Comparison of ENCODE assay signal across 23 cellular contexts in genomic region chr7:151134743-151135524, GRCh38. TPM values are rescaled to one million over a fixed set of nuclear protein-coding genes. Genes with fewer than 3 reads are reported as not detected.
A peak's percentile ranks its signal among the peaks of the same experiment; 100 is the strongest.
DNase-seq lines count a peak whose midpoint lies in the region; ATAC-seq, FAIRE-seq and TF ChIP-seq lines count a peak whose summit lies in the region.
"Had no signal": no experiment of that assay in that cellular context is flagged by ENCODE, and none has a peak within 500 bp of the region (broad histone marks: within the 10 kb centered on the region; RNA-seq: fewer than 3 reads in every experiment).

No MANE protein-coding gene starts in this region.

- TF ChIP-seq RAD21 in K562 (CRISPR knock-in tag; conservative IDR thresholded peaks at IDR 0.05 in 1 of 2, IDR thresholded peaks at IDR 0.05 in 1 of 2) = no peak

- peaks cover 4% of the 10 kb centered on the region for H3K4me1 Mint-ChIP-seq in activated naive CD8-positive, alpha-beta T cell treated with anti-CD3 and anti-CD28 coated beads, Interleukin-2, amount 10 ng/mL, durations not matched to agents 7 days and 5 days
- H3K4me1 Mint-ChIP-seq in activated naive CD8-positive, alpha-beta T cell treated with anti-CD3 and anti-CD28 coated beads for 36 hours = no peaks in the 10 kb centered on the region
- H3K4me1 Mint-ChIP-seq in WTC11 = peaks cover 21% of the 10 kb centered on the region

- H3K4me2 ChIP-seq in K562 (ENCODE audit: insufficient read depth, low read length) (no peak overlapping the region), osteoblast (ENCODE audit: insufficient read depth, low read length) (no peak overlapping the region)

- DNase-seq in activated naive CD8-positive, alpha-beta T cell treated with anti-CD3 and anti-CD28 coated beads, Interleukin-2, amount 10 ng/mL, durations not matched to agents 7 days and 5 days = peak; percentile 17
- DNase-seq in activated naive CD8-positive, alpha-beta T cell treated with anti-CD3 and anti-CD28 coated beads for 36 hours = no peak
- no peak for DNase-seq in K562 (ENCODE audit: extremely low read depth in 1 of 4, low spot score in 3 of 4)
- DNase-seq in osteoblast (ENCODE audit: insufficient read length, low spot score, missing footprints) = peak; percentile 86
- DNase-seq in upper lobe of right lung = peak; percentile 46
- no peak for DNase-seq in WTC11 (ENCODE audit: low spot score)
- DNase-seq in NCI-H1092 (lab: John Stamatoyannopoulos, UW) = no peak
- no peak for DNase-seq in SKM-1 (lab: John Stamatoyannopoulos, UW; ENCODE audit: unreplicated experiment)
- DNase-seq: DMS 273 treated with DMSO at 0.1 percent for 48 hours, DND-41, GOT3, NCI-H1417 treated with DMSO at 0.1 percent for 48 hours, NCI-H187 treated with DMSO at 0.1 percent for 48 hours, NCI-H2227 treated with DMSO at 0.1 percent for 48 hours, NCI-H510A treated with DMSO at 0.1 percent for 48 hours, NCI-H82, OCI-M1, RPMI8226 had no signal

- peak overlapping the region in 1 of 2 experiments; percentile 11; a peak in 1 of 4 replicates for H3K9ac ChIP-seq in K562 (ENCODE audit: insufficient read depth in 1 of 2, low read depth in 2 of 2, low read length in 2 of 2)

- H3K36me3 ChIP-seq in K562 (ENCODE audit: control insufficient read depth, insufficient read depth, low read length) = peaks cover 94% of the 10 kb centered on the region; the same call in 2 of the 3 replicates
- H3K36me3 ChIP-seq in osteoblast (ENCODE audit: insufficient read depth, low read length) = peaks cover 34% of the 10 kb centered on the region
- peaks cover 94% of the 10 kb centered on the region for H3K36me3 ChIP-seq in upper lobe of right lung

- TF ChIP-seq CTCF in K562 (IDR thresholded peaks at IDR 0.05 in 2 of 3, conservative IDR thresholded peaks at IDR 0.05 in 1 of 3; ENCODE audit: insufficient read depth in 2 of 3, low read depth in 1 of 3, low read length in 3 of 3) (no peak), osteoblast (IDR thresholded peaks at IDR 0.05; ENCODE audit: extremely low read depth, low read depth, low read length) (no peak), upper lobe of right lung (IDR thresholded peaks at IDR 0.05) (no peak), WTC11 (IDR thresholded peaks at IDR 0.05) (no peak)

- no peak overlapping the region for H3K4me3 Mint-ChIP-seq in activated naive CD8-positive, alpha-beta T cell treated with anti-CD3 and anti-CD28 coated beads, Interleukin-2, amount 10 ng/mL, durations not matched to agents 7 days and 5 days
- H3K4me3 Mint-ChIP-seq in activated naive CD8-positive, alpha-beta T cell treated with anti-CD3 and anti-CD28 coated beads for 36 hours = no peak overlapping the region
- no peak overlapping the region for H3K4me3 Mint-ChIP-seq in WTC11

- intact Hi-C loops in K562 (cut with micrococcal nuclease) (no loop called here), upper lobe of right lung (cut with DNase I) (no loop called here)

- peaks cover 0 to 24% of the 10 kb centered on the region in 2 experiments; a peak in 1 of 5 replicates for H3K4me1 ChIP-seq in K562 (replicated peaks in 1 of 2; ENCODE audit: control insufficient read depth in 2 of 2, insufficient read depth in 2 of 2, low read length in 2 of 2)
- H3K4me1 ChIP-seq in osteoblast (ENCODE audit: insufficient read depth, low read length) = no peaks in the 10 kb centered on the region
- H3K4me1 ChIP-seq in upper lobe of right lung = no peaks in the 10 kb centered on the region

- peaks cover 4% of the 10 kb centered on the region for H4K20me1 ChIP-seq in K562 (replicated peaks; ENCODE audit: control insufficient read depth, insufficient read depth, low read length)
- peaks cover 16% of the 10 kb centered on the region for H4K20me1 ChIP-seq in osteoblast (ENCODE audit: insufficient read depth, low read length)

- CTCF ChIA-PET in K562 (lab: Yijun Ruan, JAX; ENCODE audit: low intra/inter-chr PET ratio) (interaction anchor here (1.1 kb wide), 1 partner anchor 11 kb away, joined by 3 read pairs; no protein-coding TSS in a partner anchor), WTC11 (lab: Charles Lee) (interaction anchor here (1.0 to 1.6 kb wide), 2 partner anchors 11 to 32 kb away, joined by 3 to 5 read pairs; no protein-coding TSS in a partner anchor)

- H2AFZ ChIP-seq in K562 (ENCODE audit: low read depth, low read length) (no peak overlapping the region), osteoblast (ENCODE audit: low read length) (no peak overlapping the region)

- FAIRE-seq in K562 (lab: Jason Lieb, UNC) = peak; percentile 56

- ATAC-seq in activated naive CD8-positive, alpha-beta T cell treated with anti-CD3 and anti-CD28 coated beads, Interleukin-2, amount 10 ng/mL, durations not matched to agents 7 days and 5 days (ENCODE audit: low read depth) = no peak
- ATAC-seq in K562 = no peak
- ATAC-seq in upper lobe of right lung = no peak
- no peak for ATAC-seq in WTC11
- ATAC-seq: HCT116 had no signal

- H3K27ac Mint-ChIP-seq in activated naive CD8-positive, alpha-beta T cell treated with anti-CD3 and anti-CD28 coated beads, Interleukin-2, amount 10 ng/mL, durations not matched to agents 7 days and 5 days = no peak overlapping the region
- no peak overlapping the region for H3K27ac Mint-ChIP-seq in activated naive CD8-positive, alpha-beta T cell treated with anti-CD3 and anti-CD28 coated beads for 36 hours
- H3K27ac Mint-ChIP-seq in WTC11 = no peak overlapping the region

- H3K27me3 ChIP-seq in K562 (ENCODE audit: control insufficient read depth in 2 of 2, insufficient read depth in 2 of 2, low read length in 2 of 2) = no peaks in the 10 kb centered on the region
- H3K27me3 ChIP-seq in osteoblast (ENCODE audit: insufficient read depth, low read length) = no peaks in the 10 kb centered on the region
- H3K27me3 ChIP-seq in upper lobe of right lung = no peaks in the 10 kb centered on the region

- H3K4me3 ChIP-seq in K562 = no peak overlapping the region
- no peak overlapping the region for H3K4me3 ChIP-seq in osteoblast (ENCODE audit: insufficient read depth, low read length)
- H3K4me3 ChIP-seq in upper lobe of right lung = no peak overlapping the region

- in situ Hi-C loops in K562 (cut with MboI) = no loop called here

- H3K79me2 ChIP-seq in K562 (ENCODE audit: control insufficient read depth, insufficient read depth, low read length) = no peaks in the 10 kb centered on the region
- H3K79me2 ChIP-seq in osteoblast (ENCODE audit: insufficient read depth, low read length) = no peaks in the 10 kb centered on the region

- H3K9me3 ChIP-seq in K562 (replicated peaks; ENCODE audit: control insufficient read depth, insufficient read depth, low read depth, low read length) (no peaks in the 10 kb centered on the region), osteoblast (ENCODE audit: low read depth, low read length) (no peaks in the 10 kb centered on the region), upper lobe of right lung (no peaks in the 10 kb centered on the region)

- BruUV-seq in K562 (replicated peaks; lab: Mats Ljungman, UMichigan) = no TSS peak

- no peaks in the 10 kb centered on the region for H3K27me3 Mint-ChIP-seq in activated naive CD8-positive, alpha-beta T cell treated with anti-CD3 and anti-CD28 coated beads, Interleukin-2, amount 10 ng/mL, durations not matched to agents 7 days and 5 days
- H3K27me3 Mint-ChIP-seq in activated naive CD8-positive, alpha-beta T cell treated with anti-CD3 and anti-CD28 coated beads for 36 hours = no peaks in the 10 kb centered on the region
- no peaks in the 10 kb centered on the region for H3K27me3 Mint-ChIP-seq in WTC11 (ENCODE audit: low read depth)

- no peak for TF ChIP-seq EP300 in K562 (IDR thresholded peaks at IDR 0.05; ENCODE audit: low read length)

- no peaks in the 10 kb centered on the region for H3K36me3 Mint-ChIP-seq in activated naive CD8-positive, alpha-beta T cell treated with anti-CD3 and anti-CD28 coated beads, Interleukin-2, amount 10 ng/mL, durations not matched to agents 7 days and 5 days
- peaks cover 2% of the 10 kb centered on the region for H3K36me3 Mint-ChIP-seq in activated naive CD8-positive, alpha-beta T cell treated with anti-CD3 and anti-CD28 coated beads for 36 hours
- H3K36me3 Mint-ChIP-seq in WTC11 = peaks cover 22% of the 10 kb centered on the region

- H3K9me3 Mint-ChIP-seq in activated naive CD8-positive, alpha-beta T cell treated with anti-CD3 and anti-CD28 coated beads, Interleukin-2, amount 10 ng/mL, durations not matched to agents 7 days and 5 days = no peaks in the 10 kb centered on the region
- H3K9me3 Mint-ChIP-seq in activated naive CD8-positive, alpha-beta T cell treated with anti-CD3 and anti-CD28 coated beads for 36 hours = no peaks in the 10 kb centered on the region
- H3K9me3 Mint-ChIP-seq in WTC11 = no peaks in the 10 kb centered on the region

- H3K9me1 ChIP-seq in K562 (ENCODE audit: control insufficient read depth, insufficient read depth, low read length) = no peaks in the 10 kb centered on the region

- TF ChIP-seq POLR2A in K562 (conservative IDR thresholded peaks at IDR 0.05) = no peak

- 93% methylated on average over 14 of the region's 14 CpGs for WGBS in K562 (ENCODE audit: insufficient coverage, low coverage, missing lambda C conversion rate)

- POLR2A ChIA-PET in activated naive CD8-positive, alpha-beta T cell treated with anti-CD3 and anti-CD28 coated beads, Interleukin-2, amount 10 ng/mL, durations not matched to agents 7 days and 5 days (lab: Charles Lee) = no interaction called here
- POLR2A ChIA-PET in K562 (lab: Yijun Ruan, JAX) (interaction anchor here (1.8 kb wide), 1 partner anchor 12 kb away, joined by 6 read pairs; no protein-coding TSS in a partner anchor), WTC11 (lab: Charles Lee) (no interaction called here)

- H3K27ac ChIP-seq in K562 (ENCODE audit: extremely low read depth, low read depth, low read length) (no peak overlapping the region), osteoblast (ENCODE audit: low read depth, low read length) (no peak overlapping the region), upper lobe of right lung (no peak overlapping the region)
- H3K27ac ChIP-seq: 22Rv1 had no signal

RNA-seq across cellular contexts. Expression of gene GBX1, which starts 32.6 kb away (rescaled TPM):
- total RNA-seq in activated naive CD8-positive, alpha-beta T cell treated with anti-CD3 and anti-CD28 coated beads, Interleukin-2, amount 10 ng/mL, durations not matched to agents 7 days and 5 days = not detected
- total RNA-seq in activated naive CD8-positive, alpha-beta T cell treated with anti-CD3 and anti-CD28 coated beads for 36 hours = not detected
- total RNA-seq in K562 (2011; cell fraction: chromatin; rRNA removed; ENCODE audit: low replicate concordance) = not detected in 2 replicates
- not detected in 2 replicates for total RNA-seq in K562 (2011; cell fraction: nucleolus; rRNA removed)
- not detected in 2 replicates for total RNA-seq in K562 (2011; cell fraction: nucleoplasm; rRNA removed)
- total RNA-seq in K562 (2014; rRNA removed) (not detected in 2 replicates), K562 (2014; rRNA removed; fragmentation: Illumina TruSeq; extraction: Trizol) (not detected in 2 replicates), K562 (2015; rRNA removed; fragmentation: Illumina TruSeq; extraction: Trizol) (not detected in 2 replicates), K562 (2021) (not detected in 2 replicates), osteoblast (not detected in 2 replicates), upper lobe of right lung (not detected), WTC11 (2021) (0.27 to 0.55 TPM in 2 of 3 replicates, not detected in the other)
- polyA plus RNA-seq in K562 (2011; rRNA removed) (not detected in 2 replicates), K562 (2014; fragmentation: Illumina TruSeq; extraction: Trizol) (not detected in 2 replicates), K562 (2014; fragmentation: Nextera tagmentation; extraction: Ambion mirVana) (not detected), K562 (2014; rRNA removed) (not detected in 2 replicates)
- not detected in 2 replicates for polyA plus RNA-seq in K562 (2011; cell fraction: cytosol; rRNA removed)
- not detected in 2 replicates for polyA plus RNA-seq in K562 (2011; cell fraction: nucleus; rRNA removed)
- not detected in 2 replicates for polyA plus RNA-seq in K562 (2012)
- not detected in 2 replicates for polyA minus RNA-seq in K562 (2011; rRNA and poly(A)+ RNA removed)
- not detected in 2 replicates for polyA minus RNA-seq in K562 (2011; cell fraction: cytosol; rRNA and poly(A)+ RNA removed)
- not detected in 2 replicates for polyA minus RNA-seq in K562 (2011; cell fraction: nucleus; rRNA and poly(A)+ RNA removed)
- total RNA-seq: G401, HT-29, M059J had no signal

RNA-seq across cellular contexts. Expression of gene AGAP3, which starts 48.7 kb away (rescaled TPM):
- total RNA-seq in activated naive CD8-positive, alpha-beta T cell treated with anti-CD3 and anti-CD28 coated beads, Interleukin-2, amount 10 ng/mL, durations not matched to agents 7 days and 5 days = 10 to 100 TPM; 31.7 to 32.7 TPM
- 10 to 100 TPM; 24.8 to 25.3 TPM for total RNA-seq in activated naive CD8-positive, alpha-beta T cell treated with anti-CD3 and anti-CD28 coated beads for 36 hours
- 309 and 657 TPM in 2 replicates for total RNA-seq in K562 (2011; cell fraction: chromatin; rRNA removed; ENCODE audit: low replicate concordance)
- total RNA-seq in K562 (2011; cell fraction: nucleolus; rRNA removed) = 263 and 322 TPM in 2 replicates
- 258 and 293 TPM in 2 replicates for total RNA-seq in K562 (2011; cell fraction: nucleoplasm; rRNA removed)
- total RNA-seq in K562 (2014; rRNA removed) = 62.2 and 94.2 TPM in 2 replicates
- 34.6 and 44.0 TPM in 2 replicates for total RNA-seq in K562 (2014; rRNA removed; fragmentation: Illumina TruSeq; extraction: Trizol)
- total RNA-seq in K562 (2015; rRNA removed; fragmentation: Illumina TruSeq; extraction: Trizol) = 59.8 and 60.0 TPM in 2 replicates
- 178 and 208 TPM in 2 replicates for total RNA-seq in K562 (2021)
- 61.4 and 65.4 TPM in 2 replicates for polyA plus RNA-seq in K562 (2011; rRNA removed)
- polyA plus RNA-seq in K562 (2011; cell fraction: cytosol; rRNA removed) = 86.8 and 233 TPM in 2 replicates
- 273 and 510 TPM in 2 replicates for polyA plus RNA-seq in K562 (2011; cell fraction: nucleus; rRNA removed)
- 83.7 and 110 TPM in 2 replicates for polyA plus RNA-seq in K562 (2012)
- 66.7 and 96.7 TPM in 2 replicates for polyA plus RNA-seq in K562 (2014; fragmentation: Illumina TruSeq; extraction: Trizol)
- polyA plus RNA-seq in K562 (2014; fragmentation: Nextera tagmentation; extraction: Ambion mirVana) = 1 to 10 TPM; 3.4 to 4.4 TPM
- polyA plus RNA-seq in K562 (2014; rRNA removed) = 118 and 127 TPM in 2 replicates
- polyA minus RNA-seq in K562 (2011; rRNA and poly(A)+ RNA removed) = 34.5 and 46.4 TPM in 2 replicates
- polyA minus RNA-seq in K562 (2011; cell fraction: cytosol; rRNA and poly(A)+ RNA removed) = 64.1 and 65.6 TPM in 2 replicates
- polyA minus RNA-seq in K562 (2011; cell fraction: nucleus; rRNA and poly(A)+ RNA removed) = 79.9 and 118 TPM in 2 replicates
- total RNA-seq in osteoblast = 39.8 and 45.7 TPM in 2 replicates
- 152 TPM for total RNA-seq in upper lobe of right lung
- 107 to 163 TPM (median 113 TPM) in 3 replicates for total RNA-seq in WTC11 (2021)

RNA-seq across cellular contexts. Expression of gene TMUB1, which starts 51.6 kb away (rescaled TPM):
- total RNA-seq in activated naive CD8-positive, alpha-beta T cell treated with anti-CD3 and anti-CD28 coated beads, Interleukin-2, amount 10 ng/mL, durations not matched to agents 7 days and 5 days = 10 to 100 TPM; 75.7 to 78.3 TPM
- 10 to 100 TPM; 59.2 to 59.3 TPM for total RNA-seq in activated naive CD8-positive, alpha-beta T cell treated with anti-CD3 and anti-CD28 coated beads for 36 hours
- total RNA-seq in K562 (2011; cell fraction: chromatin; rRNA removed; ENCODE audit: low replicate concordance) = 28.8 and 70.7 TPM in 2 replicates
- total RNA-seq in K562 (2011; cell fraction: nucleolus; rRNA removed) = 113 and 126 TPM in 2 replicates
- total RNA-seq in K562 (2011; cell fraction: nucleoplasm; rRNA removed) = 72.2 and 72.4 TPM in 2 replicates
- total RNA-seq in K562 (2014; rRNA removed) (189 and 255 TPM in 2 replicates), K562 (2014; rRNA removed; fragmentation: Illumina TruSeq; extraction: Trizol) (19.4 and 21.4 TPM in 2 replicates), K562 (2015; rRNA removed; fragmentation: Illumina TruSeq; extraction: Trizol) (86.3 and 97.0 TPM in 2 replicates), K562 (2021) (233 and 241 TPM in 2 replicates), osteoblast (17.4 and 18.1 TPM in 2 replicates), upper lobe of right lung (36.3 TPM), WTC11 (2021) (61.3 to 72.8 TPM (median 62.5 TPM) in 3 replicates)
- polyA plus RNA-seq in K562 (2011; rRNA removed) (38.4 and 59.7 TPM in 2 replicates), K562 (2014; fragmentation: Illumina TruSeq; extraction: Trizol) (74.1 and 210 TPM in 2 replicates), K562 (2014; fragmentation: Nextera tagmentation; extraction: Ambion mirVana) (under 1 TPM; 0.14 to 0.34 TPM), K562 (2014; rRNA removed) (195 and 207 TPM in 2 replicates)
- 86.5 and 297 TPM in 2 replicates for polyA plus RNA-seq in K562 (2011; cell fraction: cytosol; rRNA removed)
- 123 and 249 TPM in 2 replicates for polyA plus RNA-seq in K562 (2011; cell fraction: nucleus; rRNA removed)
- 165 and 183 TPM in 2 replicates for polyA plus RNA-seq in K562 (2012)
- 8.2 and 12.5 TPM in 2 replicates for polyA minus RNA-seq in K562 (2011; rRNA and poly(A)+ RNA removed)
- polyA minus RNA-seq in K562 (2011; cell fraction: cytosol; rRNA and poly(A)+ RNA removed) = 52.4 and 69.4 TPM in 2 replicates
- polyA minus RNA-seq in K562 (2011; cell fraction: nucleus; rRNA and poly(A)+ RNA removed) = 18.0 and 20.3 TPM in 2 replicates

RNA-seq across cellular contexts. Expression of gene ASB10, which starts 52.1 kb away (rescaled TPM):
- not detected for total RNA-seq in activated naive CD8-positive, alpha-beta T cell treated with anti-CD3 and anti-CD28 coated beads, Interleukin-2, amount 10 ng/mL, durations not matched to agents 7 days and 5 days
- not detected for total RNA-seq in activated naive CD8-positive, alpha-beta T cell treated with anti-CD3 and anti-CD28 coated beads for 36 hours
- not detected in 2 replicates for total RNA-seq in K562 (2011; cell fraction: chromatin; rRNA removed; ENCODE audit: low replicate concordance)
- not detected in 2 replicates for total RNA-seq in K562 (2011; cell fraction: nucleolus; rRNA removed)
- not detected in 2 replicates for total RNA-seq in K562 (2011; cell fraction: nucleoplasm; rRNA removed)
- total RNA-seq in K562 (2014; rRNA removed) = not detected in 2 replicates
- not detected in 2 replicates for total RNA-seq in K562 (2014; rRNA removed; fragmentation: Illumina TruSeq; extraction: Trizol)
- not detected in 2 replicates for total RNA-seq in K562 (2015; rRNA removed; fragmentation: Illumina TruSeq; extraction: Trizol)
- total RNA-seq in K562 (2021) = not detected in 2 replicates
- polyA plus RNA-seq in K562 (2011; rRNA removed) = not detected in 2 replicates
- polyA plus RNA-seq in K562 (2011; cell fraction: cytosol; rRNA removed) = not detected in 2 replicates
- not detected in 2 replicates for polyA plus RNA-seq in K562 (2011; cell fraction: nucleus; rRNA removed)
- polyA plus RNA-seq in K562 (2012) = not detected in 2 replicates
- not detected in 2 replicates for polyA plus RNA-seq in K562 (2014; fragmentation: Illumina TruSeq; extraction: Trizol)
- polyA plus RNA-seq in K562 (2014; fragmentation: Nextera tagmentation; extraction: Ambion mirVana) = not detected
- polyA plus RNA-seq in K562 (2014; rRNA removed) = not detected in 2 replicates
- not detected in 2 replicates for polyA minus RNA-seq in K562 (2011; rRNA and poly(A)+ RNA removed)
- not detected in 2 replicates for polyA minus RNA-seq in K562 (2011; cell fraction: cytosol; rRNA and poly(A)+ RNA removed)
- not detected in 2 replicates for polyA minus RNA-seq in K562 (2011; cell fraction: nucleus; rRNA and poly(A)+ RNA removed)
- not detected in 2 replicates for total RNA-seq in osteoblast
- not detected for total RNA-seq in upper lobe of right lung
- not detected in 3 replicates for total RNA-seq in WTC11 (2021)
- total RNA-seq: G401, HT-29, M059J had no signal

RNA-seq across cellular contexts. Expression of gene FASTK, which starts 54.3 kb away (rescaled TPM):
- total RNA-seq in activated naive CD8-positive, alpha-beta T cell treated with anti-CD3 and anti-CD28 coated beads, Interleukin-2, amount 10 ng/mL, durations not matched to agents 7 days and 5 days = 100 to 1,000 TPM in 1 of 2 experiments, 10 to 100 TPM in 1; 96.5 to 100 TPM
- 10 to 100 TPM; 65.9 to 68.7 TPM for total RNA-seq in activated naive CD8-positive, alpha-beta T cell treated with anti-CD3 and anti-CD28 coated beads for 36 hours
- total RNA-seq in K562 (2011; cell fraction: chromatin; rRNA removed; ENCODE audit: low replicate concordance) = 153 and 539 TPM in 2 replicates
- 501 and 515 TPM in 2 replicates for total RNA-seq in K562 (2011; cell fraction: nucleolus; rRNA removed)
- total RNA-seq in K562 (2011; cell fraction: nucleoplasm; rRNA removed) = 225 and 261 TPM in 2 replicates
- total RNA-seq in K562 (2014; rRNA removed) (114 and 139 TPM in 2 replicates), K562 (2014; rRNA removed; fragmentation: Illumina TruSeq; extraction: Trizol) (8.3 and 12.6 TPM in 2 replicates), K562 (2015; rRNA removed; fragmentation: Illumina TruSeq; extraction: Trizol) (50.3 and 55.4 TPM in 2 replicates), K562 (2021) (106 and 112 TPM in 2 replicates), osteoblast (87.6 and 95.2 TPM in 2 replicates), upper lobe of right lung (54.2 TPM), WTC11 (2021) (62.1 to 70.2 TPM (median 67.7 TPM) in 3 replicates)
- polyA plus RNA-seq in K562 (2011; rRNA removed) (48.2 and 69.4 TPM in 2 replicates), K562 (2014; fragmentation: Illumina TruSeq; extraction: Trizol) (38.2 and 53.4 TPM in 2 replicates), K562 (2014; fragmentation: Nextera tagmentation; extraction: Ambion mirVana) (1 to 10 TPM in 1 of 2 experiments, under 1 TPM in 1; 0.51 to 2.7 TPM), K562 (2014; rRNA removed) (150 and 181 TPM in 2 replicates)
- polyA plus RNA-seq in K562 (2011; cell fraction: cytosol; rRNA removed) = 50.7 and 105 TPM in 2 replicates
- 711 and 1,075 TPM in 2 replicates for polyA plus RNA-seq in K562 (2011; cell fraction: nucleus; rRNA removed)
- polyA plus RNA-seq in K562 (2012) = 70.9 and 124 TPM in 2 replicates
- 18.8 and 24.7 TPM in 2 replicates for polyA minus RNA-seq in K562 (2011; rRNA and poly(A)+ RNA removed)
- polyA minus RNA-seq in K562 (2011; cell fraction: cytosol; rRNA and poly(A)+ RNA removed) = 22.8 and 23.4 TPM in 2 replicates
- 187 and 189 TPM in 2 replicates for polyA minus RNA-seq in K562 (2011; cell fraction: nucleus; rRNA and poly(A)+ RNA removed)

Comparison
In these comparisons a context has a peak if more than half of its experiments do, and no peak if none do; other contexts are left out.
1. DNase-seq: peak in activated naive CD8-positive, alpha-beta T cell treated with anti-CD3 and anti-CD28 coated beads, Interleukin-2, amount 10 ng/mL, durations not matched to agents 7 days and 5 days (single experiment), osteoblast (single experiment) and upper lobe of right lung (single experiment); none in activated naive CD8-positive, alpha-beta T cell treated with anti-CD3 and anti-CD28 coated beads for 36 hours (single experiment), K562 (0 of 4), WTC11 (single experiment), NCI-H1092 (single experiment) and SKM-1 (single experiment).